ENCODE assay signal across 19 cellular contexts in genomic region chr17:78539771-78540170, GRCh38. TPM values are rescaled to one million over a fixed set of nuclear protein-coding genes. Genes with fewer than 3 reads are reported as not detected.
DNase-seq lines count a peak whose midpoint lies in the region; ATAC-seq and TF ChIP-seq lines count a peak whose summit lies in the region.
"Had no signal": no experiment of that assay in that cellular context is flagged by ENCODE, and none has a peak within 500 bp of the region (broad histone marks: within the 10 kb centered on the region; RNA-seq: fewer than 3 reads in every experiment).

No MANE protein-coding gene starts in this region.

- H3K4me1 ChIP-seq in upper lobe of right lung, result peaks cover 3% of the 10 kb centered on the region
- H3K4me1 ChIP-seq: Caco-2 had no signal

- H3K36me3 Mint-ChIP-seq in nephron progenitor cell (ENCODE audit: low read depth), result no peaks in the 10 kb centered on the region
- no peaks in the 10 kb centered on the region for H3K36me3 Mint-ChIP-seq in activated T-cell treated with anti-CD3 and anti-CD28 coated beads, Interleukin-2, amount 50 U/mL, for 4 hours (ENCODE audit: insufficient read depth)
- peaks cover 10% of the 10 kb centered on the region for H3K36me3 Mint-ChIP-seq in Calu3 (ENCODE audit: insufficient read depth, unreplicated experiment)

- intact Hi-C loops in posterior vena cava (cut with DNase I), result no loop called here
- intact Hi-C loops in upper lobe of right lung (cut with DNase I), result no loop called here
- intact Hi-C loops in Calu3 (cut with micrococcal nuclease; ENCODE audit: unreplicated experiment), result no loop called here

- peaks cover 9% of the 10 kb centered on the region for H3K27me3 Mint-ChIP-seq in nephron progenitor cell (ENCODE audit: low read depth, poor library complexity)
- H3K27me3 Mint-ChIP-seq in activated T-cell treated with anti-CD3 and anti-CD28 coated beads, Interleukin-2, amount 50 U/mL, for 4 hours (ENCODE audit: low read depth), result no peaks in the 10 kb centered on the region
- H3K27me3 Mint-ChIP-seq in Calu3 (ENCODE audit: unreplicated experiment), result no peaks in the 10 kb centered on the region
- H3K27me3 Mint-ChIP-seq: CD4-positive, alpha-beta T cell had no signal

- CTCF ChIA-PET in Calu3 (lab: Charles Lee), result no interaction called here

- peak; percentile 56 for DNase-seq in activated effector memory CD4-positive, alpha-beta T cell treated with anti-CD3 and anti-CD28 coated beads, Interleukin-2, amount 50 U/mL, for 16 hours
- DNase-seq in activated effector memory CD4-positive, alpha-beta T cell treated with Interleukin-2 at 50 U/mL for 16 hours, result no peak
- DNase-seq in nephron progenitor cell (no peak), posterior vena cava (ENCODE audit: low spot score) (peak; percentile 53), upper lobe of right lung (peak; percentile 43), Calu3 (no peak)
- no peak for DNase-seq in activated T-cell treated with anti-CD3 and anti-CD28 coated beads, Interleukin-2, amount 50 U/mL, for 4 hours
- no peak for DNase-seq in activated CD4-positive, alpha-beta T cell treated with anti-CD3 and anti-CD28 coated beads for 1 hour
- DNase-seq: AML-193; Caco-2; CD4-positive, alpha-beta T cell; DMS153; DMS79; GDM1; GOT3; H9 had no signal

- TF ChIP-seq CTCF in nephron progenitor cell (IDR thresholded peaks at IDR 0.05), result no peak
- no peak for TF ChIP-seq CTCF in upper lobe of right lung (IDR thresholded peaks at IDR 0.05)
- TF ChIP-seq CTCF in Calu3 (IDR thresholded peaks at IDR 0.05; ENCODE audit: unreplicated experiment), result no peak

- H3K36me3 ChIP-seq in upper lobe of right lung, result no peaks in the 10 kb centered on the region

- H3K4me1 Mint-ChIP-seq in nephron progenitor cell, result peaks cover 18% of the 10 kb centered on the region
- peaks cover 18% of the 10 kb centered on the region for H3K4me1 Mint-ChIP-seq in activated T-cell treated with anti-CD3 and anti-CD28 coated beads, Interleukin-2, amount 50 U/mL, for 4 hours (ENCODE audit: low read depth)
- H3K4me1 Mint-ChIP-seq in Calu3 (ENCODE audit: low read depth, unreplicated experiment), result peaks cover 42% of the 10 kb centered on the region

- H3K9me3 Mint-ChIP-seq in nephron progenitor cell (peaks cover 6% of the 10 kb centered on the region), Calu3 (ENCODE audit: low read depth, unreplicated experiment) (peaks cover 2% of the 10 kb centered on the region)
- H3K9me3 Mint-ChIP-seq in activated T-cell treated with anti-CD3 and anti-CD28 coated beads, Interleukin-2, amount 50 U/mL, for 4 hours, result no peaks in the 10 kb centered on the region
- H3K9me3 Mint-ChIP-seq: CD4-positive, alpha-beta T cell; H9 had no signal

- H3K4me3 Mint-ChIP-seq in nephron progenitor cell (no peak overlapping the region), Calu3 (ENCODE audit: low read depth, unreplicated experiment) (no peak overlapping the region)
- H3K4me3 Mint-ChIP-seq in activated T-cell treated with anti-CD3 and anti-CD28 coated beads, Interleukin-2, amount 50 U/mL, for 4 hours, result no peak overlapping the region
- H3K4me3 Mint-ChIP-seq: CD4-positive, alpha-beta T cell; H9 had no signal

- ATAC-seq in upper lobe of right lung, result no peak
- no peak for ATAC-seq in activated T-cell treated with anti-CD3 and anti-CD28 coated beads, Interleukin-2, amount 50 U/mL, for 4 hours
- ATAC-seq: A549 had no signal

- H3K27ac ChIP-seq in upper lobe of right lung, result no peak overlapping the region
- H3K27ac ChIP-seq: 22Rv1, C4-2B had no signal

- no TSS peak for BruUV-seq in Calu3 (replicated peaks; lab: Mats Ljungman, UMichigan)

- no peak overlapping the region for H3K4me3 ChIP-seq in upper lobe of right lung
- H3K4me3 ChIP-seq: A549 had no signal

- H3K27ac Mint-ChIP-seq in nephron progenitor cell (peak overlapping the region; percentile 21), Calu3 (ENCODE audit: unreplicated experiment) (no peak overlapping the region)
- H3K27ac Mint-ChIP-seq: CD4-positive, alpha-beta T cell; H9 had no signal

- H3K9me3 ChIP-seq in upper lobe of right lung, result no peaks in the 10 kb centered on the region
- H3K9me3 ChIP-seq: Caco-2 had no signal

- H3K27me3 ChIP-seq in upper lobe of right lung, result no peaks in the 10 kb centered on the region

RNA-seq across cellular contexts. Expression of gene DNAH17, which starts 37.4 kb away (rescaled TPM):
- under 1 TPM in 1 of 2 donors, not detected in 1; 0.10 TPM for total RNA-seq in posterior vena cava
- total RNA-seq in upper lobe of right lung, result 2.8 TPM
- total RNA-seq in activated T-cell treated with anti-CD3 and anti-CD28 coated beads, Interleukin-2, amount 50 U/mL, for 4 hours, result under 1 TPM; 0.05 to 0.08 (median 0.05) TPM
- total RNA-seq in Calu3 (2022), result 0.19 and 0.61 TPM in 2 replicates

Comparison
In these comparisons a context has a peak if more than half of its experiments do, and no peak if none do; other contexts are left out.
1. DNase-seq: peak in activated effector memory CD4-positive, alpha-beta T cell treated with anti-CD3 and anti-CD28 coated beads, Interleukin-2, amount 50 U/mL, for 16 hours (single experiment), posterior vena cava (single experiment) and upper lobe of right lung (single experiment); none in activated effector memory CD4-positive, alpha-beta T cell treated with Interleukin-2 at 50 U/mL for 16 hours (single experiment), nephron progenitor cell (single experiment), activated T-cell treated with anti-CD3 and anti-CD28 coated beads, Interleukin-2, amount 50 U/mL, for 4 hours (single experiment), activated CD4-positive, alpha-beta T cell treated with anti-CD3 and anti-CD28 coated beads for 1 hour (single experiment) and Calu3 (single experiment).